Comparison of ENCODE assay signal across 8 cellular contexts in genomic region chrX:15468036-15468435, GRCh38. TPM values are rescaled to one million over a fixed set of nuclear protein-coding genes. Genes with fewer than 3 reads are reported as not detected.
DNase-seq lines count a peak whose midpoint lies in the region; ATAC-seq, FAIRE-seq and TF ChIP-seq lines count a peak whose summit lies in the region.

No MANE protein-coding gene starts in this region.

- H3K4me3 ChIP-seq in AG10803 (ENCODE audit: low read length) (no peak overlapping the region), cardiac muscle cell (no peak overlapping the region), small intestine (ENCODE audit: low read depth in 1 of 2, low read length in 2 of 2) (no peak overlapping the region)

- H3K27ac ChIP-seq in cardiac muscle cell (no peak overlapping the region), small intestine (ENCODE audit: low read depth in 1 of 2, low read length in 1 of 2) (no peak overlapping the region)

- ATAC-seq in HG03571 (IDR thresholded peaks at IDR 0.05; ENCODE audit: unreplicated experiment) (no peak), GM18909 (IDR thresholded peaks at IDR 0.05; ENCODE audit: poor library complexity, unreplicated experiment) (no peak), GM21515 (IDR thresholded peaks at IDR 0.05; ENCODE audit: unreplicated experiment) (no peak)

- H3K4me1 ChIP-seq in cardiac muscle cell (ENCODE audit: low read depth): peaks cover 6% of the 10 kb centered on the region
- H3K4me1 ChIP-seq in small intestine (ENCODE audit: control insufficient read depth in 2 of 2, insufficient read depth in 1 of 2, low read depth in 1 of 2, low read length in 1 of 2): no peaks in the 10 kb centered on the region

- 6 to 13% (median 9%) methylated on average over 4 of the region's 4 CpGs for WGBS in small intestine, 3 donors

- H3K9me3 ChIP-seq in cardiac muscle cell (ENCODE audit: low read depth) (no peaks in the 10 kb centered on the region), small intestine (ENCODE audit: control insufficient read depth, low read depth) (no peaks in the 10 kb centered on the region)

- H3K36me3 ChIP-seq in cardiac muscle cell (no peaks in the 10 kb centered on the region), small intestine (ENCODE audit: control insufficient read depth in 2 of 2, insufficient read depth in 2 of 2, low read length in 2 of 2) (no peaks in the 10 kb centered on the region)

- peak; percentile 65 for DNase-seq in AG10803 (ENCODE audit: low read depth)
- peak; percentile 7 for DNase-seq in HPDE6-E6E7 (ENCODE audit: extremely low spot score)
- DNase-seq in SKM-1 treated with dmso at 0.1 percent for 144 hours (lab: John Stamatoyannopoulos, UW; ENCODE audit: unreplicated experiment): peak; percentile 8
- peak; percentile 57 to 64 for DNase-seq in cardiac muscle cell (ENCODE audit: low read depth in 1 of 2, low spot score in 1 of 2)
- peak; percentile 3 for DNase-seq in small intestine

- TF ChIP-seq CTCF in AG10803 (conservative IDR thresholded peaks at IDR 0.05; ENCODE audit: low read length) (peak; percentile 57), cardiac muscle cell (IDR thresholded peaks at IDR 0.05; ENCODE audit: low read depth, low read length) (peak; percentile 45)

- H3K27me3 ChIP-seq in cardiac muscle cell (no peaks in the 10 kb centered on the region), small intestine (ENCODE audit: control insufficient read depth in 2 of 2, insufficient read depth in 2 of 2, low read length in 2 of 2) (peaks cover 0 to 3% of the 10 kb centered on the region in 2 donors)

- FAIRE-seq in small intestine (lab: Jason Lieb, UNC): no peak

RNA-seq across cellular contexts. Expression of gene PIR, which starts 25.1 kb away (rescaled TPM):
- 3.4 and 4.5 TPM in 2 replicates for total RNA-seq in cardiac muscle cell
- polyA plus RNA-seq in cardiac muscle cell (5.3 and 5.9 TPM in 2 replicates), small intestine (10 to 100 TPM in 2 of 3 donors, 1 to 10 TPM in 1; 9.7 to 13.4 (median 12.8) TPM)

RNA-seq across cellular contexts. Expression of gene BMX, which starts 32.6 kb away (rescaled TPM):
- total RNA-seq in cardiac muscle cell: not detected in 2 replicates
- polyA plus RNA-seq in cardiac muscle cell (0.13 TPM in 1 of 2 replicates, not detected in the other), small intestine (1 to 10 TPM; 4.6 to 8.6 (median 6.5) TPM)

Comparison
In these comparisons a context has a peak if more than half of its experiments do, and no peak if none do; other contexts are left out.
1. DNase-seq: peak in every context shown above with its lines; median percentile 65 in AG10803; 60 in cardiac muscle cell; 8 in SKM-1 treated with dmso at 0.1 percent for 144 hours; 7 in HPDE6-E6E7; 3 in small intestine.